Comparison of ENCODE assay signal across 20 cellular contexts in genomic region chr13:41543664-41544300, GRCh38.
"Had no signal": no experiment of that assay in that cellular context is flagged by ENCODE, and none has a peak within 500 bp of the region (broad histone marks: within the 10 kb centered on the region; RNA-seq: fewer than 3 reads in every experiment).

No MANE protein-coding gene starts in this region.

- H3K4me3 ChIP-seq: body of pancreas, ovary, psoas muscle had no signal

- H3K36me3 ChIP-seq: ovary had no signal

- ATAC-seq: activated CD4-positive, CD25-positive, alpha-beta regulatory T cell treated with anti-CD3 and anti-CD28 coated beads, Interleukin-2, amount 50 U/mL, for 24 hours; body of pancreas; effector memory CD8-positive, alpha-beta T cell; foreskin keratinocyte; naive thymus-derived CD8-positive, alpha-beta T cell; psoas muscle; right cardiac atrium; stimulated activated naive CD8-positive, alpha-beta T cell treated with anti-CD3 and anti-CD28 coated beads, Interleukin-15, amount 100 ng/mL, for 72 hours; T-cell had no signal

- H3K9me3 ChIP-seq: body of pancreas, ovary, psoas muscle had no signal

- H3K27ac ChIP-seq: body of pancreas, epithelial cell of prostate, foreskin keratinocyte, ovary, psoas muscle had no signal

- H3K27me3 ChIP-seq: body of pancreas, ovary had no signal

- DNase-seq: activated gamma-delta T cell treated with Interleukin-2 at 50 U/mL for 16 hours; activated naive CD8-positive, alpha-beta T cell treated with anti-CD3 and anti-CD28 coated beads for 36 hours; amniotic stem cell; caudate nucleus; effector memory CD8-positive, alpha-beta T cell; foreskin keratinocyte; mesendoderm; naive thymus-derived CD8-positive, alpha-beta T cell; ovary; psoas muscle; right cardiac atrium; small intestine; stimulated activated CD4-positive, alpha-beta T cell treated with anti-CD3 and anti-CD28 coated beads, Interleukin-15, amount 100 ng/mL, for 24 hours; stimulated activated CD4-positive, alpha-beta T cell treated with anti-CD3 and anti-CD28 coated beads, Interleukin-4, amount 100 ng/mL, for 1 hour; stimulated activated naive CD8-positive, alpha-beta T cell treated with anti-CD3 and anti-CD28 coated beads, Interleukin-15, amount 100 ng/mL, for 72 hours; T-cell; T-helper 9 cell had no signal
